25 cellular contexts compared by ENCODE assay signal in the genomic region with DNA sequence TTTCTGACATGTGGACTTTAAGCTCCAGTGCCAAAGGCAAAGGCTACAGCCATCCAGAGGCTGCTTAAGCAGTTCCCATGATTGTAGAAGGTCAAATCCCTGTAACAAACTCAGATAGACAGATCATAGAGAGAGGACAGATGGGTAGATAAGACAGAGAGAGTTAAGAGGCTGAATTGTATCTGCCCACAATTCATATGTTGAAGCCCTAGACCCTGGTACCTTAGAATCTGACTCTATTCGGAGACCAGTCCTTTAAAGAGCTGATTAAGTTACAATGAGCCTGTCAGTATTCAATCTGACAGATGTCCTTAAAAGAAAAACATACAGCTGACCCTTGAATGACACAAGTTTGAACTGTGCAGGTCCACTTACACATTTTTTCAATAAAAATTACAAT.
"Had no signal": no experiment of that assay in that cellular context is flagged by ENCODE, and none has a peak within 500 bp of the region (broad histone marks: within the 10 kb centered on the region; RNA-seq: fewer than 3 reads in every experiment).

No MANE protein-coding gene starts in this region.

- H3K4me3 ChIP-seq: colonic mucosa, gastrocnemius medialis, heart left ventricle, hepatocyte, left lung, neural progenitor cell, pancreas, smooth muscle cell, thyroid gland had no signal

- H3K4me1 ChIP-seq: colonic mucosa, gastrocnemius medialis, left lung, neural progenitor cell, pancreas, thyroid gland had no signal

- H3K27ac ChIP-seq: colonic mucosa, epithelial cell of prostate, gastrocnemius medialis, heart left ventricle, hepatocyte, left lung, neural progenitor cell, pancreas, thyroid gland had no signal

- ATAC-seq: esophagus mucosa; gastrocnemius medialis; left lung; naive thymus-derived CD4-positive, alpha-beta T cell; pancreas; stimulated activated naive CD8-positive, alpha-beta T cell treated with anti-CD3 and anti-CD28 coated beads, Interleukin-15, amount 100 ng/mL, for 72 hours had no signal

- H3K79me2 ChIP-seq: hepatocyte had no signal

- H3K36me3 ChIP-seq: colonic mucosa, gastrocnemius medialis, heart left ventricle, left lung, neural progenitor cell, pancreas, thyroid gland had no signal

- H3K4me2 ChIP-seq: hepatocyte, neural progenitor cell, smooth muscle cell had no signal

- H3K9me3 ChIP-seq: colonic mucosa, gastrocnemius medialis, heart left ventricle, left lung, pancreas, thyroid gland had no signal

- H3K9ac ChIP-seq: neural progenitor cell had no signal

- DNase-seq: colonic mucosa; effector CD8-positive, alpha-beta T cell; endodermal cell; foreskin fibroblast; gastrocnemius medialis; heart left ventricle; kidney; left lung; mesendoderm; midbrain; naive thymus-derived CD4-positive, alpha-beta T cell; nucleus accumbens; pancreas; stimulated activated CD4-positive, alpha-beta T cell treated with anti-CD3 and anti-CD28 coated beads, Interleukin-12 subunit alpha, Interleukin-12 subunit beta, amount 100 ng/mL, for 4 hours; stimulated activated CD4-positive, alpha-beta T cell treated with anti-CD3 and anti-CD28 coated beads, Interleukin-1b, Interleukin-23, amount 100 ng/mL, for 48 hours; stimulated activated CD4-positive, alpha-beta T cell treated with anti-CD3 and anti-CD28 coated beads, Interleukin-4, amount 100 ng/mL, for 1 hour; stimulated activated CD8-positive, alpha-beta memory T cell treated with anti-CD3 and anti-CD28 coated beads, Interleukin-4, amount 100 ng/mL, for 48 hours; stimulated activated naive CD4-positive, alpha-beta T cell; stimulated activated naive CD8-positive, alpha-beta T cell treated with anti-CD3 and anti-CD28 coated beads, Interleukin-15, amount 100 ng/mL, for 72 hours; thyroid gland had no signal

- H3K27me3 ChIP-seq: colonic mucosa, gastrocnemius medialis, heart left ventricle, hepatocyte, left lung, neural progenitor cell, pancreas, thyroid gland had no signal

- FAIRE-seq: kidney, pancreas had no signal

- H2AFZ ChIP-seq: hepatocyte, neural progenitor cell had no signal
